In genomic region chr20:57351042-57351783, GRCh38 we compare ENCODE assay signal across 8 cellular contexts. TPM values are rescaled to one million over a fixed set of nuclear protein-coding genes. Genes with fewer than 3 reads are reported as not detected.
A peak's percentile ranks its signal among the peaks of the same experiment; 100 is the strongest.
DNase-seq lines count a peak whose midpoint lies in the region; ATAC-seq lines count a peak whose summit lies in the region.

Gene RAE1 (plus strand): TSS chr20:57351255. CDS start chr20:57354039, 2,784 bp downstream.

- H3K9me3 ChIP-seq in effector memory CD4-positive, alpha-beta T cell (ENCODE audit: control insufficient read depth, low read length), result no peaks in the 10 kb centered on the region

- H3K4me1 ChIP-seq in effector memory CD4-positive, alpha-beta T cell (ENCODE audit: control insufficient read depth, insufficient read depth, low read length, poor library complexity, severe bottlenecking), result peaks cover 7% of the 10 kb centered on the region

- H3K36me3 ChIP-seq in effector memory CD4-positive, alpha-beta T cell (ENCODE audit: control insufficient read depth, insufficient read depth, low read length), result no peaks in the 10 kb centered on the region

- H3K27me3 ChIP-seq in effector memory CD4-positive, alpha-beta T cell (replicated peaks; ENCODE audit: control insufficient read depth, insufficient read depth, low read length, poor library complexity, severe bottlenecking), result no peaks in the 10 kb centered on the region

- peak within 1 kb of the TSS; percentile 84 for H3K27ac ChIP-seq in effector memory CD4-positive, alpha-beta T cell (ENCODE audit: insufficient read depth, low read length, poor library complexity, severe bottlenecking)

- peak; percentile 78 for ATAC-seq in GM19452 (IDR thresholded peaks at IDR 0.05; ENCODE audit: unreplicated experiment)

- DNase-seq in CD1c-positive myeloid dendritic cell (ENCODE audit: extremely low spot score) (peak; percentile 97), HT-29 (ENCODE audit: low spot score) (peak; percentile 97), medulla oblongata (ENCODE audit: extremely low spot score) (peak; percentile 94)
- DNase-seq in NK-92 treated with Interleukin-12 subunit alpha and Interleukin-12 subunit beta, amount 100 ng/mL, for 24 hours (lab: John Stamatoyannopoulos, UW), result peak; percentile 89
- peak; percentile 94 for DNase-seq in activated CD8-positive, alpha-beta memory T cell treated with anti-CD3 and anti-CD28 coated beads for 24 hours
- peak; percentile 80 to 88 (median 83) for DNase-seq in effector memory CD4-positive, alpha-beta T cell
- DNase-seq in stimulated activated CD4-positive, alpha-beta T cell treated with anti-CD3 and anti-CD28 coated beads, TNF-alpha, amount 100 ng/mL, for 48 hours (ENCODE audit: low read depth in 3 of 3), result peak; percentile 80 to 85 (median 81)

- peak within 1 kb of the TSS; percentile 81 for H3K4me3 ChIP-seq in effector memory CD4-positive, alpha-beta T cell (ENCODE audit: insufficient read depth, low read depth, low read length, poor library complexity, severe bottlenecking)

RNA-seq across cellular contexts. Expression of gene RAE1, which starts in this region (rescaled TPM):
- 57.7 and 67.9 TPM in 2 replicates for total RNA-seq in HT-29 (2014; rRNA removed; shearing (Covaris generic))

Comparison
In these comparisons a context has a peak if more than half of its experiments do, and no peak if none do; other contexts are left out.
1. Peak in every context shown above with its lines: DNase-seq, ATAC-seq, H3K4me3 ChIP-seq and H3K27ac ChIP-seq.